Comparison of ENCODE assay signal across 1 cellular context in the genomic region with DNA sequence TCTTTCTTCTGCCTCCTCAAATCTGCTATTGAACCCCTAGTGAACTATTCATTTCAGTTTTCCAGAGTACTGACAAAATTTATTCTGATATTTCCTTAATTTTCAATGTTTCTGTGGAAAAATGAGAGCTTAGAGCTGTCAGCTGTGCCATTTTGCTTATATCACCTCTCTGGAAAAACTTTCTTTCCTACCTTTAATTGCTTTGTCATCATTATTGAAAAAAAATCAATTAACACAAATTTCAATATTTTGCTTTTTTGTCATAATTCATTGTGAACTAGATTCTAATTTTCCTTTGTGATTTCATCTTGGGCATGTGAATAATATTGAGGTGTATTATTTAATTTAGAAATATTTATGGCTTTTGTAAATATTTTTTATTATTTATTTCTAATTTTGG.
TF ChIP-seq lines count a peak whose summit lies in the region.

No MANE protein-coding gene starts in this region.

TF ChIP-seq in A549, 52 proteins besides CTCF, POLR2A, EP300 and RAD21 (continued from another document):
- TF ChIP-seq, protein P1, sequence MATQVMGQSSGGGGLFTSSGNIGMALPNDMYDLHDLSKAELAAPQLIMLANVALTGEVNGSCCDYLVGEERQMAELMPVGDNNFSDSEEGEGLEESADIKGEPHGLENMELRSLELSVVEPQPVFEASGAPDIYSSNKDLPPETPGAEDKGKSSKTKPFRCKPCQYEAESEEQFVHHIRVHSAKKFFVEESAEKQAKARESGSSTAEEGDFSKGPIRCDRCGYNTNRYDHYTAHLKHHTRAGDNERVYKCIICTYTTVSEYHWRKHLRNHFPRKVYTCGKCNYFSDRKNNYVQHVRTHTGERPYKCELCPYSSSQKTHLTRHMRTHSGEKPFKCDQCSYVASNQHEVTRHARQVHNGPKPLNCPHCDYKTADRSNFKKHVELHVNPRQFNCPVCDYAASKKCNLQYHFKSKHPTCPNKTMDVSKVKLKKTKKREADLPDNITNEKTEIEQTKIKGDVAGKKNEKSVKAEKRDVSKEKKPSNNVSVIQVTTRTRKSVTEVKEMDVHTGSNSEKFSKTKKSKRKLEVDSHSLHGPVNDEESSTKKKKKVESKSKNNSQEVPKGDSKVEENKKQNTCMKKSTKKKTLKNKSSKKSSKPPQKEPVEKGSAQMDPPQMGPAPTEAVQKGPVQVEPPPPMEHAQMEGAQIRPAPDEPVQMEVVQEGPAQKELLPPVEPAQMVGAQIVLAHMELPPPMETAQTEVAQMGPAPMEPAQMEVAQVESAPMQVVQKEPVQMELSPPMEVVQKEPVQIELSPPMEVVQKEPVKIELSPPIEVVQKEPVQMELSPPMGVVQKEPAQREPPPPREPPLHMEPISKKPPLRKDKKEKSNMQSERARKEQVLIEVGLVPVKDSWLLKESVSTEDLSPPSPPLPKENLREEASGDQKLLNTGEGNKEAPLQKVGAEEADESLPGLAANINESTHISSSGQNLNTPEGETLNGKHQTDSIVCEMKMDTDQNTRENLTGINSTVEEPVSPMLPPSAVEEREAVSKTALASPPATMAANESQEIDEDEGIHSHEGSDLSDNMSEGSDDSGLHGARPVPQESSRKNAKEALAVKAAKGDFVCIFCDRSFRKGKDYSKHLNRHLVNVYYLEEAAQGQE (IDR thresholded peaks at IDR 0.05) = no peak
